In genomic region chr5:16507716-16508115, GRCh38 we compare ENCODE assay signal across 1 cellular context.
TF ChIP-seq lines count a peak whose summit lies in the region.

No MANE protein-coding gene starts in this region.

TF ChIP-seq in HCT116, 20 proteins besides CTCF, POLR2A, EP300 and RAD21 (continued from another document):
- no peak for TF ChIP-seq FOSL1 (IDR thresholded peaks at IDR 0.05; ENCODE audit: low read depth)
- no peak for TF ChIP-seq ZFX (IDR thresholded peaks at IDR 0.05)
- TF ChIP-seq JUND (IDR thresholded peaks at IDR 0.05) = no peak
